20 cellular contexts compared by ENCODE assay signal in the genomic region with DNA sequence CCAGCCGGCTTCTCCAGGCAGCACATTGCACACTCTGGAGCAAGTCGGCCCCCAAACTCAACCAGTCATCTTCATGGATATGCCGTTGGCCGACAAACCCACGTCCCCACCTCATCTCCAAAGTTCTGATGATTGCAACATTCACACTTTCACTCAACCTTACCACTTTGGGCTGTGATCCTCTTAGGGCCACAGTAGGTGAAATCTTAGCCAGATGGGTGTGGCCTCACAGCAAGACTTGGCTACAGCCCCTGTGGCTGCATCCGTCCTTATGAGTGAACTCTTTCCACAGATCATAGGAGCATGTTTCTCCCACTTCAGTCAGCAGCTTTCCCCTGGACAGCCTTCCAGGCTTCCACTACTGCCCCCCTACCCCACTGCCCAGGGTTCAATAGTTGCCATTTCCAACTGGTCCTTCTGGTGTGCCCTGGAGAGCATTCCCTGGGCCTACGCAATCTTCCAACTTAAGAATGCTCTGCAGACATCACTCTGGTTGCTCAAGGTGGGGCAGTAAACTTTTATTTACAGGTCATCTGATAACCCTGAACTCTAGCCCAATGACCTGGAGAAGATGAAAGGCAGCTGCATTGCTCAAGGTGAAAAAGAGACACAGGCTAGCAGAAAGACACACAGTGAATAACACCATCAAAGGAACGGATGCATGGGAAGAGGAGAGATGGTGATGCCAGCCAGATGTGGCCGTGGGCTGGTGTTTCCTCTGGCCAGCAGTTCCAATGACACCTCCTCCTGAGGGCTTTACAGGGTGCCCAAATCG. TPM values are rescaled to one million over a fixed set of nuclear protein-coding genes. Genes with fewer than 3 reads are reported as not detected.
A peak's percentile ranks its signal among the peaks of the same experiment; 100 is the strongest.
DNase-seq lines count a peak whose midpoint lies in the region; ATAC-seq, FAIRE-seq and TF ChIP-seq lines count a peak whose summit lies in the region.
"Had no signal": no experiment of that assay in that cellular context is flagged by ENCODE, and none has a peak within 500 bp of the region (broad histone marks: within the 10 kb centered on the region; RNA-seq: fewer than 3 reads in every experiment).

No MANE protein-coding gene starts in this region.

- no peak overlapping the region for H2AFZ ChIP-seq in GM23338

- peaks cover 10% of the 10 kb centered on the region for H3K9me3 Mint-ChIP-seq in stimulated activated naive CD8-positive, alpha-beta T cell treated with anti-CD3 and anti-CD28 coated beads, Interleukin-15, Interleukin-2, amounts not matched to agents 100 ng/mL and 50 ng/mL, for 24 hours
- peaks cover 12 to 13% of the 10 kb centered on the region in 2 donors for H3K9me3 Mint-ChIP-seq in stimulated activated naive CD8-positive, alpha-beta T cell treated with anti-CD3 and anti-CD28 coated beads, Interleukin-15, amount 100 ng/mL, for 72 hours
- peaks cover 11% of the 10 kb centered on the region for H3K9me3 Mint-ChIP-seq in GM23338

- ATAC-seq in stimulated activated naive CD8-positive, alpha-beta T cell treated with anti-CD3 and anti-CD28 coated beads, Interleukin-15, amount 100 ng/mL, for 72 hours = no peak
- peak; percentile 32 for ATAC-seq in esophagus mucosa
- ATAC-seq in GM23338 = no peak
- no peak for ATAC-seq in HG03442 (IDR thresholded peaks at IDR 0.05; ENCODE audit: unreplicated experiment)
- ATAC-seq: gastrocnemius medialis, left ventricle myocardium superior had no signal

- H3K9me2 ChIP-seq in GM23338 (ENCODE audit: insufficient read depth) = peaks cover 9% of the 10 kb centered on the region; the same call in 1 of the 2 replicates

- peak overlapping the region; percentile 65; the same call in 1 of the 2 replicates for H3K27ac ChIP-seq in VCaP
- no peak overlapping the region for H3K27ac ChIP-seq in GM23338 (ENCODE audit: low read depth)
- H3K27ac ChIP-seq: gastrocnemius medialis had no signal

- no peaks in the 10 kb centered on the region for H3K79me2 ChIP-seq in GM23338 (replicated peaks; ENCODE audit: insufficient read depth)

- no peak overlapping the region for H3K4me3 ChIP-seq in GM23338
- H3K4me3 ChIP-seq: gastrocnemius medialis had no signal

- TF ChIP-seq CTCF in VCaP (conservative IDR thresholded peaks at IDR 0.05) (no peak), GM23338 (conservative IDR thresholded peaks at IDR 0.05; ENCODE audit: low read depth in 2 of 2) (no peak)

- H3K4me2 ChIP-seq in GM23338 = no peak overlapping the region

- peak overlapping the region; percentile 71 for H3K27ac Mint-ChIP-seq in stimulated activated naive CD8-positive, alpha-beta T cell treated with anti-CD3 and anti-CD28 coated beads, Interleukin-15, Interleukin-2, amounts not matched to agents 100 ng/mL and 50 ng/mL, for 24 hours
- no peak overlapping the region for H3K27ac Mint-ChIP-seq in stimulated activated naive CD8-positive, alpha-beta T cell treated with anti-CD3 and anti-CD28 coated beads, Interleukin-15, amount 100 ng/mL, for 72 hours
- H3K27ac Mint-ChIP-seq in GM23338 = no peak overlapping the region

- H3K27me3 ChIP-seq in GM23338 (ENCODE audit: insufficient read depth) = no peaks in the 10 kb centered on the region
- H3K27me3 ChIP-seq: gastrocnemius medialis had no signal

- no peaks in the 10 kb centered on the region for H3K36me3 Mint-ChIP-seq in stimulated activated naive CD8-positive, alpha-beta T cell treated with anti-CD3 and anti-CD28 coated beads, Interleukin-15, Interleukin-2, amounts not matched to agents 100 ng/mL and 50 ng/mL, for 24 hours (ENCODE audit: low read depth)
- H3K36me3 Mint-ChIP-seq in GM23338 (ENCODE audit: low read depth) = peaks cover 3% of the 10 kb centered on the region; the same call in 2 of the 3 replicates

- FAIRE-seq in HTR-8/SVneo (lab: Jason Lieb, UNC) = no peak

- no peaks in the 10 kb centered on the region for H3K36me3 ChIP-seq in GM23338 (ENCODE audit: insufficient read depth)
- H3K36me3 ChIP-seq: gastrocnemius medialis had no signal

- H3K4me1 ChIP-seq in GM23338 (ENCODE audit: insufficient read depth) = no peaks in the 10 kb centered on the region
- H3K4me1 ChIP-seq: gastrocnemius medialis had no signal

- H3K27me3 Mint-ChIP-seq in stimulated activated naive CD8-positive, alpha-beta T cell treated with anti-CD3 and anti-CD28 coated beads, Interleukin-15, Interleukin-2, amounts not matched to agents 100 ng/mL and 50 ng/mL, for 24 hours = no peaks in the 10 kb centered on the region
- no peaks in the 10 kb centered on the region for H3K27me3 Mint-ChIP-seq in stimulated activated naive CD8-positive, alpha-beta T cell treated with anti-CD3 and anti-CD28 coated beads, Interleukin-15, amount 100 ng/mL, for 72 hours
- H3K27me3 Mint-ChIP-seq in GM23338 (ENCODE audit: insufficient read depth, low read depth, poor library complexity) = peaks cover 3% of the 10 kb centered on the region

- peak overlapping the region; percentile 35 for H3K4me3 Mint-ChIP-seq in stimulated activated naive CD8-positive, alpha-beta T cell treated with anti-CD3 and anti-CD28 coated beads, Interleukin-15, Interleukin-2, amounts not matched to agents 100 ng/mL and 50 ng/mL, for 24 hours
- H3K4me3 Mint-ChIP-seq in stimulated activated naive CD8-positive, alpha-beta T cell treated with anti-CD3 and anti-CD28 coated beads, Interleukin-15, amount 100 ng/mL, for 72 hours = peak overlapping the region in 1 of 2 donors; percentile 14
- no peak overlapping the region for H3K4me3 Mint-ChIP-seq in GM23338

- H3F3A ChIP-seq in GM23338 (replicated peaks; ENCODE audit: low read depth) = no peaks in the 10 kb centered on the region

- peaks cover 72% of the 10 kb centered on the region for H3K4me1 Mint-ChIP-seq in stimulated activated naive CD8-positive, alpha-beta T cell treated with anti-CD3 and anti-CD28 coated beads, Interleukin-15, Interleukin-2, amounts not matched to agents 100 ng/mL and 50 ng/mL, for 24 hours (ENCODE audit: low read depth)
- peaks cover 90% of the 10 kb centered on the region for H3K4me1 Mint-ChIP-seq in stimulated activated naive CD8-positive, alpha-beta T cell treated with anti-CD3 and anti-CD28 coated beads, Interleukin-15, amount 100 ng/mL, for 72 hours
- H3K4me1 Mint-ChIP-seq in GM23338 = no peaks in the 10 kb centered on the region

- no peaks in the 10 kb centered on the region for H4K20me1 ChIP-seq in GM23338 (replicated peaks; ENCODE audit: insufficient read depth)

- DNase-seq in stimulated activated naive CD8-positive, alpha-beta T cell treated with anti-CD3 and anti-CD28 coated beads, Interleukin-15, amount 100 ng/mL, for 72 hours = no peak
- no peak for DNase-seq in GM23338 (ENCODE audit: low spot score)
- no peak for DNase-seq in HTR-8/SVneo (ENCODE audit: insufficient read length, low spot score)
- no peak for DNase-seq in hepatic stellate cell (ENCODE audit: low spot score)
- DNase-seq: activated CD4-positive, CD25-positive, alpha-beta regulatory T cell; AML-193; aorta; gastrocnemius medialis; GOT3; KBM-7; left ventricle myocardium superior; NCI-H1092 treated with DMSO at 0.1 percent for 48 hours; NCI-H2107; NCI-H524 treated with DMSO at 0.1 percent for 48 hours; SHP77; stimulated activated CD4-positive, alpha-beta T cell treated with anti-CD3 and anti-CD28 coated beads, Interleukin-4, amount 100 ng/mL, for 1 hour had no signal

TF ChIP-seq in GM23338, 12 proteins besides CTCF, POLR2A, EP300 and RAD21:
- TF ChIP-seq ZNF331 (CRISPR knock-in tag; IDR thresholded peaks at IDR 0.05; ENCODE audit: low read depth) (no peak), EZH2phosphoT487 (IDR thresholded peaks at IDR 0.05; ENCODE audit: unreplicated experiment) (no peak), JUNB (IDR thresholded peaks at IDR 0.05; ENCODE audit: unreplicated experiment) (no peak), POLR2AphosphoS5 (IDR thresholded peaks at IDR 0.05; ENCODE audit: low read depth) (no peak), EZH2 (IDR thresholded peaks at IDR 0.05; ENCODE audit: low read depth, unreplicated experiment) (no peak)
- TF ChIP-seq, protein P1, sequence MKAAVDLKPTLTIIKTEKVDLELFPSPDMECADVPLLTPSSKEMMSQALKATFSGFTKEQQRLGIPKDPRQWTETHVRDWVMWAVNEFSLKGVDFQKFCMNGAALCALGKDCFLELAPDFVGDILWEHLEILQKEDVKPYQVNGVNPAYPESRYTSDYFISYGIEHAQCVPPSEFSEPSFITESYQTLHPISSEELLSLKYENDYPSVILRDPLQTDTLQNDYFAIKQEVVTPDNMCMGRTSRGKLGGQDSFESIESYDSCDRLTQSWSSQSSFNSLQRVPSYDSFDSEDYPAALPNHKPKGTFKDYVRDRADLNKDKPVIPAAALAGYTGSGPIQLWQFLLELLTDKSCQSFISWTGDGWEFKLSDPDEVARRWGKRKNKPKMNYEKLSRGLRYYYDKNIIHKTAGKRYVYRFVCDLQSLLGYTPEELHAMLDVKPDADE (IDR thresholded peaks at IDR 0.05) = no peak

RNA-seq across cellular contexts. Expression of a gene that starts 34.5 kb away (rescaled TPM):
- total RNA-seq in esophagus mucosa = 15.5 TPM
- total RNA-seq in GM23338 (2014; rRNA removed; shearing (Covaris generic)) = 9.1 and 9.9 TPM in 2 replicates
- 5.6 and 5.8 TPM in 2 replicates for polyA plus RNA-seq in GM23338 (2016; fragmentation: Nextera tagmentation; extraction: Ambion mirVana)
